ENCODE assay signal across 22 cellular contexts in genomic region chr22:41500303-41500702, GRCh38.
"Had no signal": no experiment of that assay in that cellular context is flagged by ENCODE, and none has a peak within 500 bp of the region (broad histone marks: within the 10 kb centered on the region; RNA-seq: fewer than 3 reads in every experiment).

No MANE protein-coding gene starts in this region.

- H3K4me1 Mint-ChIP-seq: nephron had no signal

- H3K9me3 Mint-ChIP-seq: naive B cell, nephron had no signal

- DNase-seq: colonic mucosa; effector CD8-positive, alpha-beta T cell; glutamatergic neuron; kidney; left cardiac atrium; mesendoderm; naive B cell; occipital lobe; pancreas; retina; spleen; stimulated activated CD4-positive, alpha-beta T cell treated with anti-CD3 and anti-CD28 coated beads, Interleukin-15, amount 100 ng/mL, for 24 hours; stimulated activated CD4-positive, alpha-beta T cell treated with anti-CD3 and anti-CD28 coated beads, Interleukin-1b, Interleukin-23, amount 100 ng/mL, for 48 hours; stimulated activated CD4-positive, alpha-beta T cell treated with anti-CD3 and anti-CD28 coated beads, Interleukin-4, amount 100 ng/mL, for 24 hours; stimulated activated naive CD4-positive, alpha-beta T cell; stomach; upper lobe of left lung had no signal

- H3K9me3 ChIP-seq: colonic mucosa, gastroesophageal sphincter, pancreas, prostate gland, spleen, stomach, upper lobe of left lung, vagina had no signal

- H3K27me3 Mint-ChIP-seq: naive B cell had no signal

- H3K36me3 Mint-ChIP-seq: naive B cell had no signal

- H3K4me3 ChIP-seq: colonic mucosa, gastroesophageal sphincter, pancreas, prostate gland, spleen, stomach, upper lobe of left lung, vagina had no signal

- H3K4me3 Mint-ChIP-seq: naive B cell, nephron had no signal

- H3K36me3 ChIP-seq: colonic mucosa, prostate gland had no signal

- H3K4me1 ChIP-seq: colonic mucosa, pancreas, prostate gland had no signal

- ATAC-seq: gastroesophageal sphincter, pancreas, sciatic nerve had no signal

- H3K27ac ChIP-seq: colonic mucosa, pancreas, prostate gland, spleen, upper lobe of left lung, vagina had no signal

- H3K27me3 ChIP-seq: colonic mucosa, gastroesophageal sphincter, pancreas, spleen, stomach, upper lobe of left lung, vagina had no signal
